Comparison of ENCODE assay signal across 1 cellular context in the genomic region with DNA sequence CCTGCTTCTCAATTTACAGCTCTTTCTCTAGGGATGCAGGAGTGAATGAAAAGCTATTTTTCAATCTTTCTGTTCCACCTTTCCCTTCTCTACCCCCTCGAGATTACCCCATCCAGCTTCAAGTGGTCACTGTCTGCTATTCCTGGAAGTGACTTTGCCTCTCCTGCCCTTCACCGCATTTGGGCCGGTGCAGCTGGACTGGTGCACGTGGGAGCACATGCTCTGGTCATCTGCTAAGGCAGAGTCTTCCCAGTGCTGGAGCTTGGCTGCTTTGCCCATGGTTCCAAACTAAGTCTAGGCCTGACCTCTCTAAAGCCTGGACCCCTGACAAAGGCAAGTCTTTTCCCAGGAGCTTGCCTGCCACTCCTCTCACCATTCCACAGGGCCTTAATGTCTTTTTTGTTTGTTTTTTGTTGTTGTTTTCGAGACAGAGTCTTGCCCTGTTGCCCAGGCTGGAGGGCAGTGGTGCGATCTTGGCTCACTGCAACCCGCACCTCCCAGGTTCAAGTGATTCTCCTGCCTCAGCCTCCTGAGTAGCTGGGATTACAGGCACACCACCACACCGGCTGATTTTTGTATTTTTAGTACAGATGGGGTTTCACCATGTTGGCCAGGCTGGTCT.
TF ChIP-seq lines count a peak whose summit lies in the region.

No MANE protein-coding gene starts in this region.

TF ChIP-seq in HepG2, 621 proteins besides CTCF, POLR2A, EP300 and RAD21 (continued from another document):
- TF ChIP-seq ZBTB4 (CRISPR knock-in tag; IDR thresholded peaks at IDR 0.05; ENCODE audit: borderline replicate concordance) (peak; percentile 36; the same call in 1 of the 2 replicates), ZNF709 (CRISPR knock-in tag; IDR thresholded peaks at IDR 0.05) (no peak), ZNF441 (CRISPR knock-in tag; IDR thresholded peaks at IDR 0.05; ENCODE audit: borderline replicate concordance) (no peak), PCBP2 (optimal IDR thresholded peaks at IDR 0.05; ENCODE audit: low read depth, low read length, poor library complexity, severe bottlenecking) (no peak), ZXDC (CRISPR knock-in tag; IDR thresholded peaks at IDR 0.05) (no peak), ZNF263 (CRISPR knock-in tag; IDR thresholded peaks at IDR 0.05) (peak; percentile 24; the same call in 1 of the 2 replicates), ZNF550 (CRISPR knock-in tag; IDR thresholded peaks at IDR 0.05; ENCODE audit: borderline replicate concordance) (0 out of 2 replicates have a peak, but pooled peaks have one; percentile 53), ZNF770 (CRISPR knock-in tag; IDR thresholded peaks at IDR 0.05) (no peak)
- TF ChIP-seq, protein P1, sequence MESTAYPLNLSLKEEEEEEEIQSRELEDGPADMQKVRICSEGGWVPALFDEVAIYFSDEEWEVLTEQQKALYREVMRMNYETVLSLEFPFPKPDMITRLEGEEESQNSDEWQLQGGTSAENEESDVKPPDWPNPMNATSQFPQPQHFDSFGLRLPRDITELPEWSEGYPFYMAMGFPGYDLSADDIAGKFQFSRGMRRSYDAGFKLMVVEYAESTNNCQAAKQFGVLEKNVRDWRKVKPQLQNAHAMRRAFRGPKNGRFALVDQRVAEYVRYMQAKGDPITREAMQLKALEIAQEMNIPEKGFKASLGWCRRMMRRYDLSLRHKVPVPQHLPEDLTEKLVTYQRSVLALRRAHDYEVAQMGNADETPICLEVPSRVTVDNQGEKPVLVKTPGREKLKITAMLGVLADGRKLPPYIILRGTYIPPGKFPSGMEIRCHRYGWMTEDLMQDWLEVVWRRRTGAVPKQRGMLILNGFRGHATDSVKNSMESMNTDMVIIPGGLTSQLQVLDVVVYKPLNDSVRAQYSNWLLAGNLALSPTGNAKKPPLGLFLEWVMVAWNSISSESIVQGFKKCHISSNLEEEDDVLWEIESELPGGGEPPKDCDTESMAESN (CRISPR knock-in tag; conservative IDR thresholded peaks at IDR 0.05), result 0 out of 2 replicates have a peak, but pooled peaks have one; percentile 32
- TF ChIP-seq, protein P2, sequence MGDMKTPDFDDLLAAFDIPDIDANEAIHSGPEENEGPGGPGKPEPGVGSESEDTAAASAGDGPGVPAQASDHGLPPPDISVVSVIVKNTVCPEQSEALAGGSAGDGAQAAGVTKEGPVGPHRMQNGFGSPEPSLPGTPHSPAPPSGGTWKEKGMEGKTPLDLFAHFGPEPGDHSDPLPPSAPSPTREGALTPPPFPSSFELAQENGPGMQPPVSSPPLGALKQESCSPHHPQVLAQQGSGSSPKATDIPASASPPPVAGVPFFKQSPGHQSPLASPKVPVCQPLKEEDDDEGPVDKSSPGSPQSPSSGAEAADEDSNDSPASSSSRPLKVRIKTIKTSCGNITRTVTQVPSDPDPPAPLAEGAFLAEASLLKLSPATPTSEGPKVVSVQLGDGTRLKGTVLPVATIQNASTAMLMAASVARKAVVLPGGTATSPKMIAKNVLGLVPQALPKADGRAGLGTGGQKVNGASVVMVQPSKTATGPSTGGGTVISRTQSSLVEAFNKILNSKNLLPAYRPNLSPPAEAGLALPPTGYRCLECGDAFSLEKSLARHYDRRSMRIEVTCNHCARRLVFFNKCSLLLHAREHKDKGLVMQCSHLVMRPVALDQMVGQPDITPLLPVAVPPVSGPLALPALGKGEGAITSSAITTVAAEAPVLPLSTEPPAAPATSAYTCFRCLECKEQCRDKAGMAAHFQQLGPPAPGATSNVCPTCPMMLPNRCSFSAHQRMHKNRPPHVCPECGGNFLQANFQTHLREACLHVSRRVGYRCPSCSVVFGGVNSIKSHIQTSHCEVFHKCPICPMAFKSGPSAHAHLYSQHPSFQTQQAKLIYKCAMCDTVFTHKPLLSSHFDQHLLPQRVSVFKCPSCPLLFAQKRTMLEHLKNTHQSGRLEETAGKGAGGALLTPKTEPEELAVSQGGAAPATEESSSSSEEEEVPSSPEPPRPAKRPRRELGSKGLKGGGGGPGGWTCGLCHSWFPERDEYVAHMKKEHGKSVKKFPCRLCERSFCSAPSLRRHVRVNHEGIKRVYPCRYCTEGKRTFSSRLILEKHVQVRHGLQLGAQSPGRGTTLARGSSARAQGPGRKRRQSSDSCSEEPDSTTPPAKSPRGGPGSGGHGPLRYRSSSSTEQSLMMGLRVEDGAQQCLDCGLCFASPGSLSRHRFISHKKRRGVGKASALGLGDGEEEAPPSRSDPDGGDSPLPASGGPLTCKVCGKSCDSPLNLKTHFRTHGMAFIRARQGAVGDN (CRISPR knock-in tag; IDR thresholded peaks at IDR 0.05), result peak; percentile 67
- TF ChIP-seq, protein P3, sequence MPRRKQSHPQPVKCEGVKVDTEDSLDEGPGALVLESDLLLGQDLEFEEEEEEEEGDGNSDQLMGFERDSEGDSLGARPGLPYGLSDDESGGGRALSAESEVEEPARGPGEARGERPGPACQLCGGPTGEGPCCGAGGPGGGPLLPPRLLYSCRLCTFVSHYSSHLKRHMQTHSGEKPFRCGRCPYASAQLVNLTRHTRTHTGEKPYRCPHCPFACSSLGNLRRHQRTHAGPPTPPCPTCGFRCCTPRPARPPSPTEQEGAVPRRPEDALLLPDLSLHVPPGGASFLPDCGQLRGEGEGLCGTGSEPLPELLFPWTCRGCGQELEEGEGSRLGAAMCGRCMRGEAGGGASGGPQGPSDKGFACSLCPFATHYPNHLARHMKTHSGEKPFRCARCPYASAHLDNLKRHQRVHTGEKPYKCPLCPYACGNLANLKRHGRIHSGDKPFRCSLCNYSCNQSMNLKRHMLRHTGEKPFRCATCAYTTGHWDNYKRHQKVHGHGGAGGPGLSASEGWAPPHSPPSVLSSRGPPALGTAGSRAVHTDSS (CRISPR knock-in tag; conservative IDR thresholded peaks at IDR 0.05), result no peak
TF ChIP-seq in HepG2: peak in this region for 18.
